Comparison of ENCODE assay signal across 20 cellular contexts in genomic region chr15:64580696-64581407, GRCh38.
DNase-seq lines count a peak whose midpoint lies in the region; ATAC-seq and TF ChIP-seq lines count a peak whose summit lies in the region.
"Had no signal": no experiment of that assay in that cellular context is flagged by ENCODE, and none has a peak within 500 bp of the region (broad histone marks: within the 10 kb centered on the region; RNA-seq: fewer than 3 reads in every experiment).

No MANE protein-coding gene starts in this region.

- no peak overlapping the region for H3K4me3 Mint-ChIP-seq in activated naive CD8-positive, alpha-beta T cell treated with anti-CD3 and anti-CD28 coated beads, Interleukin-2, amount 10 ng/mL, durations not matched to agents 7 days and 5 days
- H3K4me3 Mint-ChIP-seq: CD8-positive, alpha-beta T cell had no signal

- no peak for TF ChIP-seq CTCF in cardiac muscle cell (IDR thresholded peaks at IDR 0.05; ENCODE audit: low read depth, low read length)
- TF ChIP-seq CTCF in upper lobe of right lung (IDR thresholded peaks at IDR 0.05), result no peak
- no peak for TF ChIP-seq CTCF in upper lobe of left lung (IDR thresholded peaks at IDR 0.05)

- H3K36me3 ChIP-seq in cardiac muscle cell, result no peaks in the 10 kb centered on the region
- no peaks in the 10 kb centered on the region for H3K36me3 ChIP-seq in upper lobe of right lung
- H3K36me3 ChIP-seq in upper lobe of left lung, result peaks cover 0 to 2% (median 0%) of the 10 kb centered on the region in 4 donors

- TF ChIP-seq POLR2A in upper lobe of left lung (IDR thresholded peaks at IDR 0.05), result no peak

- H3K27me3 Mint-ChIP-seq in activated naive CD8-positive, alpha-beta T cell treated with anti-CD3 and anti-CD28 coated beads, Interleukin-2, amount 10 ng/mL, durations not matched to agents 7 days and 5 days, result no peaks in the 10 kb centered on the region

- POLR2A ChIA-PET in activated naive CD8-positive, alpha-beta T cell treated with anti-CD3 and anti-CD28 coated beads, Interleukin-2, amount 10 ng/mL, durations not matched to agents 7 days and 5 days (lab: Charles Lee), result no interaction called here

- peak in 1 of 2 donors; percentile 66 for DNase-seq in cardiac muscle cell (ENCODE audit: low read depth in 1 of 2, low spot score in 1 of 2)
- no peak for DNase-seq in Right ventricle myocardium superior
- DNase-seq in activated naive CD8-positive, alpha-beta T cell treated with anti-CD3 and anti-CD28 coated beads, Interleukin-2, amount 10 ng/mL, durations not matched to agents 7 days and 5 days, result no peak
- DNase-seq in left colon, result no peak
- no peak for DNase-seq in upper lobe of right lung
- no peak for DNase-seq in SHP77 (lab: John Stamatoyannopoulos, UW)
- no peak for DNase-seq in upper lobe of left lung
- no peak for DNase-seq in NCI-H1436 (lab: John Stamatoyannopoulos, UW)
- DNase-seq: Calu3; CD8-positive, alpha-beta T cell; NCI-H1417 treated with DMSO at 0.1 percent for 48 hours; NCI-H1930; NCI-H345; NCI-H524 treated with DMSO at 0.1 percent for 48 hours; PC-3; SJCRH30 had no signal

- H3K4me3 ChIP-seq in cardiac muscle cell, result no peak overlapping the region
- H3K4me3 ChIP-seq in upper lobe of right lung, result no peak overlapping the region
- no peak overlapping the region for H3K4me3 ChIP-seq in upper lobe of left lung
- H3K4me3 ChIP-seq: A549, GM12878, SJCRH30 had no signal

- TF ChIP-seq EP300 in upper lobe of left lung (IDR thresholded peaks at IDR 0.05), result no peak

- peaks cover 10% of the 10 kb centered on the region for H3K9me3 Mint-ChIP-seq in activated naive CD8-positive, alpha-beta T cell treated with anti-CD3 and anti-CD28 coated beads, Interleukin-2, amount 10 ng/mL, durations not matched to agents 7 days and 5 days

- WGBS in upper lobe of left lung, 2 donors, result 91 to 96% methylated on average over 9 of the region's 9 CpGs

- peaks cover 32% of the 10 kb centered on the region for H3K4me1 ChIP-seq in cardiac muscle cell (ENCODE audit: low read depth)
- H3K4me1 ChIP-seq in upper lobe of right lung, result peaks cover 4% of the 10 kb centered on the region
- H3K4me1 ChIP-seq in upper lobe of left lung, result peaks cover 0 to 7% (median 5%) of the 10 kb centered on the region in 4 donors
- H3K4me1 ChIP-seq: A549, SJCRH30 had no signal

- peak overlapping the region; percentile 51 for H3K27ac Mint-ChIP-seq in activated naive CD8-positive, alpha-beta T cell treated with anti-CD3 and anti-CD28 coated beads, Interleukin-2, amount 10 ng/mL, durations not matched to agents 7 days and 5 days
- H3K27ac Mint-ChIP-seq: CD8-positive, alpha-beta T cell had no signal

- peaks cover 13% of the 10 kb centered on the region for H3K4me1 Mint-ChIP-seq in activated naive CD8-positive, alpha-beta T cell treated with anti-CD3 and anti-CD28 coated beads, Interleukin-2, amount 10 ng/mL, durations not matched to agents 7 days and 5 days

- peaks cover 28% of the 10 kb centered on the region for H3K36me3 Mint-ChIP-seq in activated naive CD8-positive, alpha-beta T cell treated with anti-CD3 and anti-CD28 coated beads, Interleukin-2, amount 10 ng/mL, durations not matched to agents 7 days and 5 days

- no peaks in the 10 kb centered on the region for H3K9me3 ChIP-seq in cardiac muscle cell (ENCODE audit: low read depth)
- no peaks in the 10 kb centered on the region for H3K9me3 ChIP-seq in upper lobe of right lung
- peaks cover 3 to 9% (median 8%) of the 10 kb centered on the region in 4 donors for H3K9me3 ChIP-seq in upper lobe of left lung

- intact Hi-C loops in Right ventricle myocardium superior (cut with DNase I) (no loop called here), left colon (cut with DNase I, micrococcal nuclease) (no loop called here), upper lobe of right lung (cut with DNase I) (no loop called here)

- H3K27ac ChIP-seq in cardiac muscle cell (peak overlapping the region; percentile 95), upper lobe of right lung (no peak overlapping the region), upper lobe of left lung (no peak overlapping the region)
- H3K27ac ChIP-seq: A549, RWPE1, SJCRH30 had no signal

- no peaks in the 10 kb centered on the region for H3K27me3 ChIP-seq in cardiac muscle cell
- no peaks in the 10 kb centered on the region for H3K27me3 ChIP-seq in upper lobe of right lung
- H3K27me3 ChIP-seq in upper lobe of left lung, result no peaks in the 10 kb centered on the region
- H3K27me3 ChIP-seq: SJCRH30 had no signal

- ATAC-seq in Right ventricle myocardium superior (ENCODE audit: poor library complexity) (no peak), left colon (peak; percentile 44), upper lobe of right lung (peak; percentile 17), upper lobe of left lung (ENCODE audit: low FRiP score in 2 of 2) (no peak)
- no peak for ATAC-seq in activated naive CD8-positive, alpha-beta T cell treated with anti-CD3 and anti-CD28 coated beads, Interleukin-2, amount 10 ng/mL, durations not matched to agents 7 days and 5 days (ENCODE audit: low read depth)
- ATAC-seq: A549; CD8-positive, alpha-beta T cell; GM12878; HCT116; PC-3 had no signal

Comparison
In these comparisons a context has a peak if more than half of its experiments do, and no peak if none do; other contexts are left out.
1. ATAC-seq: peak in left colon (single experiment) and upper lobe of right lung (single experiment); none in Right ventricle myocardium superior (single experiment), activated naive CD8-positive, alpha-beta T cell treated with anti-CD3 and anti-CD28 coated beads, Interleukin-2, amount 10 ng/mL, durations not matched to agents 7 days and 5 days (single experiment) and upper lobe of left lung (0 of 2).